10 cellular contexts compared by ENCODE assay signal in genomic region chr9:3385871-3386270, GRCh38.
DNase-seq lines count a peak whose midpoint lies in the region; ATAC-seq and TF ChIP-seq lines count a peak whose summit lies in the region.
"Had no signal": no experiment of that assay in that cellular context is flagged by ENCODE, and none has a peak within 500 bp of the region (broad histone marks: within the 10 kb centered on the region; RNA-seq: fewer than 3 reads in every experiment).

No MANE protein-coding gene starts in this region.

- DNase-seq in GM06990 (ENCODE audit: extremely low read depth, insufficient read length), result peak; percentile 39
- no peak for DNase-seq in uterus
- no peak for DNase-seq in SW 1271 (lab: John Stamatoyannopoulos, UW)
- no peak for DNase-seq in NCI-H1436 (lab: John Stamatoyannopoulos, UW)
- DNase-seq in NCI-H345 treated with DMSO at 0.1 percent for 48 hours (lab: John Stamatoyannopoulos, UW; ENCODE audit: unreplicated experiment), result no peak

- H3K36me3 ChIP-seq in GM06990 (ENCODE audit: control insufficient read depth, insufficient read depth, low read length) (no peaks in the 10 kb centered on the region; the same call in 1 of the 2 replicates), uterus (no peaks in the 10 kb centered on the region)
- H3K36me3 ChIP-seq: neutrophil had no signal

- intact Hi-C loops in uterus (cut with DNase I; ENCODE audit: low total_unique reads), result no loop called here

- H3K4me3 Mint-ChIP-seq in activated T-helper 17 cell treated with anti-CD3 and anti-CD28 coated beads, Interleukin-2, amount 50 U/mL, for 72 hours, result peak overlapping the region; percentile 35

- H3K4me3 ChIP-seq in GM06990 (replicated peaks; ENCODE audit: low read depth, low read length) (no peak overlapping the region), uterus (no peak overlapping the region)
- H3K4me3 ChIP-seq: BLaER1 treated with 17β-estradiol and CSF1 and Interleukin-3, amounts not matched to agents 10 nM and 100 nM had no signal

- peak; percentile 90 for ATAC-seq in GM19452 (IDR thresholded peaks at IDR 0.05; ENCODE audit: unreplicated experiment)
- peak; percentile 83 for ATAC-seq in HG03097 (IDR thresholded peaks at IDR 0.05; ENCODE audit: low FRiP score, unreplicated experiment)
- peak; percentile 100 for ATAC-seq in activated T-helper 17 cell treated with anti-CD3 and anti-CD28 coated beads, Interleukin-2, amount 50 U/mL, for 72 hours (replicated peaks)

- H3K9me3 Mint-ChIP-seq in activated T-helper 17 cell treated with anti-CD3 and anti-CD28 coated beads, Interleukin-2, amount 50 U/mL, for 72 hours, result peaks cover 3% of the 10 kb centered on the region

- peaks cover 21% of the 10 kb centered on the region for H3K4me1 Mint-ChIP-seq in activated T-helper 17 cell treated with anti-CD3 and anti-CD28 coated beads, Interleukin-2, amount 50 U/mL, for 72 hours

- TF ChIP-seq POLR2A in uterus (IDR thresholded peaks at IDR 0.05), result no peak

- no peaks in the 10 kb centered on the region for H3K4me1 ChIP-seq in uterus

- H3K27ac Mint-ChIP-seq in activated T-helper 17 cell treated with anti-CD3 and anti-CD28 coated beads, Interleukin-2, amount 50 U/mL, for 72 hours, result no peak overlapping the region

- no peaks in the 10 kb centered on the region for H3K9me3 ChIP-seq in uterus
- H3K9me3 ChIP-seq: neutrophil had no signal

- H3K36me3 Mint-ChIP-seq in activated T-helper 17 cell treated with anti-CD3 and anti-CD28 coated beads, Interleukin-2, amount 50 U/mL, for 72 hours (ENCODE audit: low read depth), result peaks cover 35% of the 10 kb centered on the region

- H3K27ac ChIP-seq in uterus, result no peak overlapping the region
- H3K27ac ChIP-seq: BLaER1 treated with 17β-estradiol and CSF1 and Interleukin-3, amounts not matched to agents 10 nM and 100 nM; neutrophil had no signal

- no peak for TF ChIP-seq CTCF in GM06990 (IDR thresholded peaks at IDR 0.05; ENCODE audit: insufficient read depth, low read length, poor library complexity, severe bottlenecking)
- TF ChIP-seq CTCF in uterus (IDR thresholded peaks at IDR 0.05), result no peak

- H3K27me3 ChIP-seq in GM06990 (replicated peaks; ENCODE audit: control insufficient read depth, insufficient read depth, low read length), result no peaks in the 10 kb centered on the region
- no peaks in the 10 kb centered on the region for H3K27me3 ChIP-seq in uterus
- H3K27me3 ChIP-seq: BLaER1 treated with 17β-estradiol and CSF1 and Interleukin-3, amounts not matched to agents 10 nM and 100 nM; neutrophil had no signal

- H3K27me3 Mint-ChIP-seq in activated T-helper 17 cell treated with anti-CD3 and anti-CD28 coated beads, Interleukin-2, amount 50 U/mL, for 72 hours, result no peaks in the 10 kb centered on the region
